In genomic region chr11:6414874-6415328, GRCh38 we compare ENCODE assay signal across 13 cellular contexts. TPM values are rescaled to one million over a fixed set of nuclear protein-coding genes. Genes with fewer than 3 reads are reported as not detected.
DNase-seq lines count a peak whose midpoint lies in the region; ATAC-seq and TF ChIP-seq lines count a peak whose summit lies in the region.
"Had no signal": no experiment of that assay in that cellular context is flagged by ENCODE, and none has a peak within 500 bp of the region (broad histone marks: within the 10 kb centered on the region; RNA-seq: fewer than 3 reads in every experiment).

No MANE protein-coding gene starts in this region.

- H3K4me3 Mint-ChIP-seq in activated CD4-positive, alpha-beta T cell treated with anti-CD3 and anti-CD28 coated beads, Interleukin-2, amount 10 ng/mL, durations not matched to agents 24 days and 14 days, result no peak overlapping the region

- H4K20me1 ChIP-seq in neural cell (ENCODE audit: insufficient read depth), result no peaks in the 10 kb centered on the region

- H3K27ac ChIP-seq in neural cell (ENCODE audit: low read length), result no peak overlapping the region
- no peak overlapping the region for H3K27ac ChIP-seq in testis
- H3K27ac ChIP-seq: A549, prostate gland, upper lobe of left lung had no signal

- no peak for TF ChIP-seq POLR2A in testis (IDR thresholded peaks at IDR 0.05)

- no peaks in the 10 kb centered on the region for H3K27me3 ChIP-seq in neural cell (ENCODE audit: insufficient read depth, low read depth, low read length)
- H3K27me3 ChIP-seq in testis, result no peaks in the 10 kb centered on the region
- H3K27me3 ChIP-seq: upper lobe of left lung had no signal

- H3K36me3 ChIP-seq in neural cell (ENCODE audit: insufficient read depth, low read length) (peaks cover 7% of the 10 kb centered on the region), testis (ENCODE audit: low read depth, missing control alignments) (no peaks in the 10 kb centered on the region)

- peaks cover 7% of the 10 kb centered on the region for H3K4me1 ChIP-seq in testis

- no peak overlapping the region for H3K27ac Mint-ChIP-seq in activated CD4-positive, alpha-beta T cell treated with anti-CD3 and anti-CD28 coated beads, Interleukin-2, amount 10 ng/mL, durations not matched to agents 24 days and 14 days

- WGBS in testis, 2 donors, result 75 to 85% methylated on average over 3 of the region's 3 CpGs

- no peak for TF ChIP-seq EP300 in neural cell (conservative IDR thresholded peaks at IDR 0.05; ENCODE audit: poor library complexity, severe bottlenecking)

- no peaks in the 10 kb centered on the region for H3F3A ChIP-seq in neural cell (ENCODE audit: insufficient read depth, low read length, poor library complexity, severe bottlenecking)

- H3K4me2 ChIP-seq in neural cell (ENCODE audit: low read length), result no peak overlapping the region
- H3K4me2 ChIP-seq: A549 had no signal

- TF ChIP-seq RAD21 in neural cell (conservative IDR thresholded peaks at IDR 0.05), result no peak

- TF ChIP-seq CTCF in neural cell (IDR thresholded peaks at IDR 0.05; ENCODE audit: poor library complexity, severe bottlenecking) (no peak), testis (IDR thresholded peaks at IDR 0.05) (no peak)

- H3K9me2 ChIP-seq in neural cell (ENCODE audit: insufficient read depth, low read length), result no peaks in the 10 kb centered on the region

- H3K27me3 Mint-ChIP-seq in activated CD4-positive, alpha-beta T cell treated with anti-CD3 and anti-CD28 coated beads, Interleukin-2, amount 10 ng/mL, durations not matched to agents 24 days and 14 days, result peaks cover 2% of the 10 kb centered on the region

- H3K79me2 ChIP-seq in neural cell (replicated peaks; ENCODE audit: insufficient read depth, low read length), result peaks cover 63% of the 10 kb centered on the region

- H3K9ac ChIP-seq in neural cell (ENCODE audit: low read length), result no peak overlapping the region

- no peaks in the 10 kb centered on the region for H3K9me3 Mint-ChIP-seq in activated CD4-positive, alpha-beta T cell treated with anti-CD3 and anti-CD28 coated beads, Interleukin-2, amount 10 ng/mL, durations not matched to agents 24 days and 14 days

- peak; percentile 71 for DNase-seq in activated CD4-positive, alpha-beta T cell treated with anti-CD3 and anti-CD28 coated beads, Interleukin-2, amount 10 ng/mL, durations not matched to agents 24 days and 14 days
- no peak for DNase-seq in activated CD4-positive, alpha-beta T cell treated with anti-CD3 and anti-CD28 coated beads for 4 hours
- DNase-seq in SIG-M5 (lab: John Stamatoyannopoulos, UW) (peak; percentile 27), testis (no peak), islet precursor cell (no peak)
- DNase-seq: midbrain, NCI-H1694, upper lobe of left lung had no signal

- intact Hi-C loops in activated CD4-positive, alpha-beta T cell treated with anti-CD3 and anti-CD28 coated beads, Interleukin-2, amount 10 ng/mL, durations not matched to agents 24 days and 14 days (cut with micrococcal nuclease), result loop anchor here (5.0 to 10.0 kb wide), 4 partner anchors 67 to 730 kb away; partner anchors contain the start of genes ARFIP2, CNGA4, FHIP1B and ILK
- intact Hi-C loops in testis (cut with DNase I; ENCODE audit: low total_unique reads), result no loop called here

- H3K9me3 ChIP-seq in neural cell (ENCODE audit: low read length), result no peaks in the 10 kb centered on the region
- no peaks in the 10 kb centered on the region for H3K9me3 ChIP-seq in testis
- H3K9me3 ChIP-seq: A549, prostate gland, upper lobe of left lung had no signal

- H3K4me3 ChIP-seq in neural cell (ENCODE audit: low read length), result peak overlapping the region; percentile 23
- no peak overlapping the region for H3K4me3 ChIP-seq in testis
- H3K4me3 ChIP-seq: A549, prostate gland, upper lobe of left lung had no signal

- H3K4me1 Mint-ChIP-seq in activated CD4-positive, alpha-beta T cell treated with anti-CD3 and anti-CD28 coated beads, Interleukin-2, amount 10 ng/mL, durations not matched to agents 24 days and 14 days, result peaks cover 10% of the 10 kb centered on the region

- ATAC-seq in HG02852 (IDR thresholded peaks at IDR 0.05; ENCODE audit: unreplicated experiment), result peak; percentile 34
- no peak for ATAC-seq in GM21717 (IDR thresholded peaks at IDR 0.05; ENCODE audit: unreplicated experiment)
- ATAC-seq: A549 had no signal

- H2AFZ ChIP-seq in neural cell (ENCODE audit: low read depth, low read length), result no peak overlapping the region

- peaks cover 8% of the 10 kb centered on the region for H3K36me3 Mint-ChIP-seq in activated CD4-positive, alpha-beta T cell treated with anti-CD3 and anti-CD28 coated beads, Interleukin-2, amount 10 ng/mL, durations not matched to agents 24 days and 14 days (ENCODE audit: low read depth)

TF ChIP-seq in neural cell, 6 proteins besides CTCF, POLR2A, EP300 and RAD21:
- TF ChIP-seq REST (IDR thresholded peaks at IDR 0.05; ENCODE audit: borderline replicate concordance), result no peak
- no peak for TF ChIP-seq SMC3 (conservative IDR thresholded peaks at IDR 0.05; ENCODE audit: poor library complexity)
- no peak for TF ChIP-seq EZH2 (IDR thresholded peaks at IDR 0.05; ENCODE audit: borderline replicate concordance, insufficient read depth, low read length, poor library complexity, severe bottlenecking)
- no peak for TF ChIP-seq TAF1 (IDR thresholded peaks at IDR 0.05; ENCODE audit: low read depth)

RNA-seq across cellular contexts. Expression of gene APBB1, which starts 4.0 kb away (rescaled TPM):
- 24.1 TPM in 2 replicates for total RNA-seq in activated CD4-positive, alpha-beta T cell treated with anti-CD3 and anti-CD28 coated beads, Interleukin-2, amount 10 ng/mL, durations not matched to agents 24 days and 14 days
- polyA plus RNA-seq in neural cell (283 and 323 TPM in 2 replicates), testis (ENCODE audit: insufficient read depth, low read depth, low replicate concordance) (43.7 TPM)
- polyA minus RNA-seq in neural cell, result 257 and 277 TPM in 2 replicates
- 10 to 100 TPM; 42.6 to 57.3 TPM for total RNA-seq in testis

RNA-seq across cellular contexts. Expression of gene SMPD1, which starts 24.6 kb away (rescaled TPM):
- total RNA-seq in activated CD4-positive, alpha-beta T cell treated with anti-CD3 and anti-CD28 coated beads, Interleukin-2, amount 10 ng/mL, durations not matched to agents 24 days and 14 days, result 9.4 and 10.0 TPM in 2 replicates
- polyA plus RNA-seq in neural cell (30.0 and 37.4 TPM in 2 replicates), testis (ENCODE audit: insufficient read depth, low read depth, low replicate concordance) (27.4 TPM)
- polyA minus RNA-seq in neural cell, result 16.1 and 18.3 TPM in 2 replicates
- 10 to 100 TPM; 30.4 to 41.2 TPM for total RNA-seq in testis

RNA-seq across cellular contexts. Expression of gene HPX, which starts 25.9 kb away (rescaled TPM):
- not detected in 2 replicates for total RNA-seq in activated CD4-positive, alpha-beta T cell treated with anti-CD3 and anti-CD28 coated beads, Interleukin-2, amount 10 ng/mL, durations not matched to agents 24 days and 14 days
- polyA plus RNA-seq in neural cell (11.1 and 17.3 TPM in 2 replicates), testis (ENCODE audit: insufficient read depth, low read depth, low replicate concordance) (3.1 TPM)
- 7.5 and 8.1 TPM in 2 replicates for polyA minus RNA-seq in neural cell
- total RNA-seq in testis, result 1 to 10 TPM; 2.7 to 4.2 TPM

RNA-seq across cellular contexts. Expression of gene TRIM3, which starts 58.8 kb away (rescaled TPM):
- 3.4 and 4.1 TPM in 2 replicates for total RNA-seq in activated CD4-positive, alpha-beta T cell treated with anti-CD3 and anti-CD28 coated beads, Interleukin-2, amount 10 ng/mL, durations not matched to agents 24 days and 14 days
- 81.7 and 120 TPM in 2 replicates for polyA plus RNA-seq in neural cell
- polyA minus RNA-seq in neural cell, result 71.5 and 73.3 TPM in 2 replicates
- total RNA-seq in testis, result 10 to 100 TPM; 29.4 TPM
- polyA plus RNA-seq in testis (ENCODE audit: insufficient read depth, low read depth, low replicate concordance), result 15.0 TPM

Comparison
In these comparisons a context has a peak if more than half of its experiments do, and no peak if none do; other contexts are left out.
1. DNase-seq: peak in activated CD4-positive, alpha-beta T cell treated with anti-CD3 and anti-CD28 coated beads, Interleukin-2, amount 10 ng/mL, durations not matched to agents 24 days and 14 days (single experiment) and SIG-M5 (single experiment); none in activated CD4-positive, alpha-beta T cell treated with anti-CD3 and anti-CD28 coated beads for 4 hours (0 of 2), testis (single experiment) and islet precursor cell (single experiment).